In the genomic region with DNA sequence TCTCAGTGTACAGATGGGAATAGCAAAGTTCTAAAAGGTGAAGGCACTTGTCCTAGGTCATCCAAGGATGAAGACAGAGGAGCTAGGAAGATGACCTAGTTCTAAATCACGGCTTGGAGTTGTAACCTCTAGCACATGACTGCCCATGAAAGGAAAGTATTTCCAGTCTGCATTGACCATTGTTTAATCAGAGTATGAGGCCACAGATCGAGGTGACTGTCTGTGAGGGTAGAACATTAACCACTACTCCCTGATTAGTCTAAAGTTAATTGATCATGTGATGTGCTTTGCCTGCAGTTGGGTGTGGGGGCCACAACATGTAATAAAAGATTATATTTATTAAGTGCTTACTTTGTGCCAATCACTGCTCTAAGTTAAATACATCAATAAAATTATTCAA, we compare ENCODE assay signal across 9 cellular contexts. TPM values are rescaled to one million over a fixed set of nuclear protein-coding genes. Genes with fewer than 3 reads are reported as not detected.
DNase-seq lines count a peak whose midpoint lies in the region; ATAC-seq and TF ChIP-seq lines count a peak whose summit lies in the region.
"Had no signal": no experiment of that assay in that cellular context is flagged by ENCODE, and none has a peak within 500 bp of the region (broad histone marks: within the 10 kb centered on the region; RNA-seq: fewer than 3 reads in every experiment).

No MANE protein-coding gene starts in this region.

- H3K9me3 Mint-ChIP-seq in activated CD4-positive, alpha-beta memory T cell treated with anti-CD3 and anti-CD28 coated beads for 36 hours = no peaks in the 10 kb centered on the region

- intact Hi-C loops in colonic mucosa (cut with DNase I) = no loop called here
- intact Hi-C loops in activated CD4-positive, alpha-beta memory T cell treated with anti-CD3 and anti-CD28 coated beads for 36 hours (cut with micrococcal nuclease) = loop anchor here (1.0 to 5.0 kb wide), 5 partner anchors 22 to 208 kb away; no protein-coding TSS in a partner anchor
- intact Hi-C loops in spleen (cut with DNase I; ENCODE audit: low total_unique reads) = no loop called here

- H3K4me1 ChIP-seq in colonic mucosa (peaks cover 15% of the 10 kb centered on the region), spleen (peaks cover 20 to 45% (median 29%) of the 10 kb centered on the region in 6 donors), suprapubic skin (peaks cover 37% of the 10 kb centered on the region)

- H3K27me3 Mint-ChIP-seq in activated CD4-positive, alpha-beta memory T cell treated with anti-CD3 and anti-CD28 coated beads for 36 hours = no peaks in the 10 kb centered on the region

- H3K4me3 ChIP-seq in AG04450 (ENCODE audit: low read depth, low read length) = no peak overlapping the region
- no peak overlapping the region for H3K4me3 ChIP-seq in colonic mucosa
- peak overlapping the region in 3 of 8 donors; percentile 7 to 45 (median 21) for H3K4me3 ChIP-seq in spleen
- no peak overlapping the region for H3K4me3 ChIP-seq in suprapubic skin

- 33 to 48% (median 41%) methylated on average over 2 of the region's 2 CpGs for WGBS in spleen, 5 donors
- 47% methylated on average over 2 of the region's 2 CpGs for WGBS in suprapubic skin

- H3K9me3 ChIP-seq in AG04450 (ENCODE audit: control insufficient read depth, insufficient read depth, low read length) = no peaks in the 10 kb centered on the region
- no peaks in the 10 kb centered on the region for H3K9me3 ChIP-seq in colonic mucosa
- H3K9me3 ChIP-seq in spleen = no peaks in the 10 kb centered on the region
- no peaks in the 10 kb centered on the region for H3K9me3 ChIP-seq in suprapubic skin

- H3K27me3 ChIP-seq in AG04450 (ENCODE audit: control insufficient read depth, insufficient read depth, low read length) (no peaks in the 10 kb centered on the region), colonic mucosa (no peaks in the 10 kb centered on the region), spleen (replicated peaks in 1 of 7) (no peaks in the 10 kb centered on the region), suprapubic skin (no peaks in the 10 kb centered on the region)

- CTCF ChIA-PET in AG04450 (lab: Charles Lee) = interaction anchor here (0.6 to 1.0 kb wide), 2 partner anchors 9 to 31 kb away, joined by 4 to 5 read pairs; no protein-coding TSS in a partner anchor
- CTCF ChIA-PET in activated CD4-positive, alpha-beta memory T cell treated with anti-CD3 and anti-CD28 coated beads for 36 hours (lab: Charles Lee) = interaction anchor here (1.0 to 2.2 kb wide), 4 partner anchors 69 to 125 kb away, joined by 3 to 6 read pairs (median 5); partner anchors contain the start of gene TEX48

- H3K4me1 Mint-ChIP-seq in activated CD4-positive, alpha-beta memory T cell treated with anti-CD3 and anti-CD28 coated beads for 36 hours (ENCODE audit: low read depth) = peaks cover 24% of the 10 kb centered on the region

- peak; percentile 60 for ATAC-seq in GM19452 (IDR thresholded peaks at IDR 0.05; ENCODE audit: unreplicated experiment)
- peak; percentile 52 for ATAC-seq in HG03159 (IDR thresholded peaks at IDR 0.05; ENCODE audit: unreplicated experiment)

- H3K36me3 Mint-ChIP-seq in activated CD4-positive, alpha-beta memory T cell treated with anti-CD3 and anti-CD28 coated beads for 36 hours = no peaks in the 10 kb centered on the region

- no peak overlapping the region for H3K4me3 Mint-ChIP-seq in activated CD4-positive, alpha-beta memory T cell treated with anti-CD3 and anti-CD28 coated beads for 36 hours

- no peak overlapping the region for H3K27ac Mint-ChIP-seq in activated CD4-positive, alpha-beta memory T cell treated with anti-CD3 and anti-CD28 coated beads for 36 hours

- TF ChIP-seq POLR2A in spleen (IDR thresholded peaks at IDR 0.05) (no peak), suprapubic skin (IDR thresholded peaks at IDR 0.05) (no peak)

- H3K36me3 ChIP-seq in colonic mucosa (no peaks in the 10 kb centered on the region), spleen (no peaks in the 10 kb centered on the region), suprapubic skin (no peaks in the 10 kb centered on the region)

- H3K27ac ChIP-seq in AG04450 (ENCODE audit: low read depth, low read length) (peak overlapping the region; percentile 32), colonic mucosa (peak overlapping the region; percentile 88), spleen (peak overlapping the region in 3 of 8 donors; percentile 12 to 64 (median 55)), suprapubic skin (no peak overlapping the region)

- TF ChIP-seq CTCF in AG04450 (IDR thresholded peaks at IDR 0.05; ENCODE audit: low read depth, low read length) (no peak), colonic mucosa (IDR thresholded peaks at IDR 0.05) (no peak), spleen (IDR thresholded peaks at IDR 0.05 in 8 of 11, conservative IDR thresholded peaks at IDR 0.05 in 3 of 11) (no peak), suprapubic skin (IDR thresholded peaks at IDR 0.05) (no peak)

- no peak for DNase-seq in AG04450 (ENCODE audit: low read depth, low spot score)
- no peak for DNase-seq in colonic mucosa
- no peak for DNase-seq in activated CD4-positive, alpha-beta memory T cell treated with anti-CD3 and anti-CD28 coated beads for 36 hours
- no peak for DNase-seq in Ammon's horn (ENCODE audit: low spot score)
- no peak for DNase-seq in spleen
- no peak for DNase-seq in suprapubic skin (ENCODE audit: low spot score in 2 of 2)
- DNase-seq: foreskin melanocyte had no signal

- POLR2A ChIA-PET in AG04450 (lab: Yijun Ruan, JAX) = interaction anchor here (0.6 kb wide), 2 partner anchors 129 to 201 kb away, joined by 3 to 7 read pairs; no protein-coding TSS in a partner anchor
- POLR2A ChIA-PET in activated CD4-positive, alpha-beta memory T cell treated with anti-CD3 and anti-CD28 coated beads for 36 hours (lab: Charles Lee) = interaction anchor here (1.0 to 1.3 kb wide), 2 partner anchors 86 to 92 kb away, joined by 4 read pairs; no protein-coding TSS in a partner anchor

- H3K9ac ChIP-seq in colonic mucosa (ENCODE audit: low read depth in 2 of 2, low read length in 2 of 2) = peak overlapping the region in 1 of 2 donors; percentile 74

- TF ChIP-seq EP300 in suprapubic skin (IDR thresholded peaks at IDR 0.05) = no peak

RNA-seq across cellular contexts. Expression of gene TNFSF15, which starts 0.7 kb away (rescaled TPM):
- polyA plus RNA-seq in AG04450 (2011; rRNA removed) = 2.6 and 2.8 TPM in 2 replicates
- polyA minus RNA-seq in AG04450 (2011; rRNA and poly(A)+ RNA removed) = 2.5 and 2.7 TPM in 2 replicates
- 1 to 10 TPM in 1 of 2 donors, under 1 TPM in 1; 0.84 to 2.9 TPM for total RNA-seq in colonic mucosa
- under 1 TPM; 0.12 to 0.14 TPM for total RNA-seq in activated CD4-positive, alpha-beta memory T cell treated with anti-CD3 and anti-CD28 coated beads for 36 hours
- 1 to 10 TPM in 1 of 7 donors, under 1 TPM in 6; 0.32 to 1.8 (median 0.68) TPM for total RNA-seq in spleen
- polyA plus RNA-seq in spleen = under 1 TPM; 0.22 to 0.42 (median 0.23) TPM
- 1 to 10 TPM in 1 of 4 donors, under 1 TPM in 3; 0.16 to 1.4 (median 0.40) TPM for total RNA-seq in suprapubic skin
